15 cellular contexts compared by ENCODE assay signal in genomic region chr1:179178965-179179364, GRCh38. TPM values are rescaled to one million over a fixed set of nuclear protein-coding genes. Genes with fewer than 3 reads are reported as not detected.
DNase-seq lines count a peak whose midpoint lies in the region; ATAC-seq and TF ChIP-seq lines count a peak whose summit lies in the region.
"Had no signal": no experiment of that assay in that cellular context is flagged by ENCODE, and none has a peak within 500 bp of the region (broad histone marks: within the 10 kb centered on the region; RNA-seq: fewer than 3 reads in every experiment).

No MANE protein-coding gene starts in this region.

- H3K79me2 ChIP-seq in mammary epithelial cell (ENCODE audit: insufficient read depth, low read length): peaks cover 38% of the 10 kb centered on the region

- no peak overlapping the region for H3K9ac ChIP-seq in IMR-90 (ENCODE audit: low read depth, low read length)
- H3K9ac ChIP-seq in mammary epithelial cell (ENCODE audit: insufficient read depth, low read length): no peak overlapping the region

- no peaks in the 10 kb centered on the region for H3K9me1 ChIP-seq in IMR-90 (ENCODE audit: insufficient read depth, low read length)

- BruUV-seq in IMR-90 (replicated peaks; lab: Mats Ljungman, UMichigan) (no TSS peak), mammary epithelial cell (replicated peaks; lab: Mats Ljungman, UMichigan) (no TSS peak)

- POLR2A ChIA-PET in IMR-90 (lab: Charles Lee; ENCODE audit: unreplicated experiment): interaction anchor here (0.6 kb wide), 1 partner anchor 871 kb away, joined by 13 read pairs; no protein-coding TSS in a partner anchor

- peak overlapping the region; percentile 30; the same call in 1 of the 2 replicates for H3K4ac ChIP-seq in IMR-90 (ENCODE audit: low read depth, low read length)

- dilution Hi-C loops in IMR-90 (cut with HindIII; ENCODE audit: low sequenced_read_pairs, unreplicated experiment): no loop called here
- dilution Hi-C loops in mammary epithelial cell (cut with HindIII; ENCODE audit: low sequenced_read_pairs): loop anchor here (5.0 kb wide), 1 partner anchor 47 kb away; no protein-coding TSS in a partner anchor

- peak overlapping the region; percentile 88 for H2BK5ac ChIP-seq in IMR-90 (ENCODE audit: low read depth, low read length, poor library complexity, severe bottlenecking)

- no peak overlapping the region for H4K91ac ChIP-seq in IMR-90 (ENCODE audit: insufficient read depth, low read depth, low read length)

- DNase-seq in AG08396 (ENCODE audit: low spot score) (peak; percentile 6), IMR-90 (peak; percentile 72), mammary epithelial cell (peak; percentile 68), iris pigment epithelial cell (ENCODE audit: low read depth) (peak; percentile 77), COR-L47 (lab: John Stamatoyannopoulos, UW) (no peak)
- no peak for DNase-seq in stimulated activated naive CD4-positive, alpha-beta T cell treated with Interleukin-2 at 50 U/mL for 16 hours (lab: John Stamatoyannopoulos, UW)
- DNase-seq: activated CD4-positive, alpha-beta T cell treated with anti-CD3 and anti-CD28 coated beads, Interleukin-2, amount 10 ng/mL, durations not matched to agents 7 days and 5 days; adrenal gland; DMS153; gastrocnemius medialis; immature natural killer cell; MM.1S; NCI-H2029 had no signal

- H2BK120ac ChIP-seq in IMR-90 (ENCODE audit: low read depth, low read length): peak overlapping the region; percentile 69; the same call in 1 of the 2 replicates

- H3K56ac ChIP-seq in IMR-90 (ENCODE audit: extremely low read depth, insufficient read depth, low read length): no peak overlapping the region

- no peak overlapping the region for H2AK9ac ChIP-seq in IMR-90 (replicated peaks; ENCODE audit: low read depth, low read length, poor library complexity)

- H3K9me3 ChIP-seq in IMR-90 (ENCODE audit: control insufficient read depth, insufficient read depth, low read length) (no peaks in the 10 kb centered on the region), mammary epithelial cell (replicated peaks; ENCODE audit: insufficient read depth, low read length) (no peaks in the 10 kb centered on the region)
- H3K9me3 ChIP-seq: adrenal gland, gastrocnemius medialis had no signal

- no peak overlapping the region for H3K23ac ChIP-seq in IMR-90 (ENCODE audit: low read depth, low read length)

- peaks cover 16% of the 10 kb centered on the region for H3K4me1 ChIP-seq in IMR-90 (ENCODE audit: control insufficient read depth, insufficient read depth, low read length)
- H3K4me1 ChIP-seq in mammary epithelial cell (ENCODE audit: insufficient read depth, low read length): peaks cover 33% of the 10 kb centered on the region

- intact Hi-C loops in IMR-90 (cut with micrococcal nuclease): loop anchor here (5.0 kb wide), 1 partner anchor 37 kb away; no protein-coding TSS in a partner anchor
- intact Hi-C loops in mammary epithelial cell (cut with micrococcal nuclease): no loop called here

- H2AFZ ChIP-seq in IMR-90 (replicated peaks; ENCODE audit: low read length, poor library complexity): no peak overlapping the region
- H2AFZ ChIP-seq in mammary epithelial cell (ENCODE audit: low read depth, low read length): no peak overlapping the region

- no peak for TF ChIP-seq CTCF in IMR-90 (conservative IDR thresholded peaks at IDR 0.05; ENCODE audit: low read depth, low read length)
- no peak for TF ChIP-seq CTCF in mammary epithelial cell (conservative IDR thresholded peaks at IDR 0.05 in 1 of 2, IDR thresholded peaks at IDR 0.05 in 1 of 2; ENCODE audit: extremely low read depth in 1 of 2, insufficient read depth in 1 of 2, low read depth in 1 of 2, low read length in 2 of 2)

- H4K20me1 ChIP-seq in IMR-90 (ENCODE audit: insufficient read depth, low read length) (no peaks in the 10 kb centered on the region), mammary epithelial cell (ENCODE audit: insufficient read depth, low read length) (no peaks in the 10 kb centered on the region)

- peak overlapping the region; percentile 58; the same call in 1 of the 2 replicates for H2BK20ac ChIP-seq in IMR-90 (ENCODE audit: low read depth, low read length)

- no peak for TF ChIP-seq RAD21 in IMR-90 (IDR thresholded peaks at IDR 0.05; ENCODE audit: low read length)

- no peak overlapping the region; the same call in 1 of the 2 replicates for H3K27ac ChIP-seq in IMR-90 (ENCODE audit: insufficient read depth, low read length)
- H3K27ac ChIP-seq in mammary epithelial cell (ENCODE audit: insufficient read depth, low read depth, low read length): peak overlapping the region; percentile 56
- H3K27ac ChIP-seq: adrenal gland, gastrocnemius medialis had no signal

- H2AK5ac ChIP-seq in IMR-90 (ENCODE audit: low read depth, low read length): no peak overlapping the region

- peak; percentile 52 for ATAC-seq in IMR-90 (ENCODE audit: low read depth)
- no peak for ATAC-seq in GM18870 (IDR thresholded peaks at IDR 0.05; ENCODE audit: unreplicated experiment)
- no peak for ATAC-seq in HG02763 (IDR thresholded peaks at IDR 0.05; ENCODE audit: unreplicated experiment)
- ATAC-seq: gastrocnemius medialis had no signal

- no CpG with 5 or more reads among the region's 1 CpG for WGBS in IMR-90 (ENCODE audit: extremely low coverage in 2 of 2, insufficient read length in 1 of 2), 2 experiments
- WGBS in mammary epithelial cell (ENCODE audit: low coverage, missing lambda C conversion rate): 65% methylated on average over 1 of the region's 1 CpG

- H3K36me3 ChIP-seq in IMR-90 (ENCODE audit: control insufficient read depth, insufficient read depth, low read length) (no peaks in the 10 kb centered on the region), mammary epithelial cell (ENCODE audit: insufficient read depth, low read length) (no peaks in the 10 kb centered on the region)
- H3K36me3 ChIP-seq: adrenal gland, gastrocnemius medialis had no signal

- H3K27me3 ChIP-seq in IMR-90 (ENCODE audit: control insufficient read depth, insufficient read depth, low read length) (no peaks in the 10 kb centered on the region), mammary epithelial cell (ENCODE audit: insufficient read depth, low read length) (no peaks in the 10 kb centered on the region)
- H3K27me3 ChIP-seq: adrenal gland, gastrocnemius medialis had no signal

- peak overlapping the region; percentile 61; the same call in 1 of the 2 replicates for H3K18ac ChIP-seq in IMR-90 (ENCODE audit: low read depth, low read length)

- peaks cover 12 to 55% of the 10 kb centered on the region in 2 experiments for H3K79me1 ChIP-seq in IMR-90 (ENCODE audit: low read depth in 1 of 2, low read length in 2 of 2)

- CTCF ChIA-PET in IMR-90 (lab: Yijun Ruan, JAX) (no interaction called here), mammary epithelial cell (lab: Charles Lee; ENCODE audit: low non-redundant PET) (no interaction called here)

- no peak overlapping the region for H2BK15ac ChIP-seq in IMR-90 (ENCODE audit: low read depth, low read length)

- in situ Hi-C loops in IMR-90 (cut with MboI; ENCODE audit: low sequenced_read_pairs): no loop called here
- in situ Hi-C loops in mammary epithelial cell (cut with MboI; ENCODE audit: low sequenced_read_pairs in 2 of 2): no loop called here

- TF ChIP-seq POLR2A in IMR-90 (IDR thresholded peaks at IDR 0.05; ENCODE audit: low read depth, low read length): no peak

- no peak overlapping the region for H3K14ac ChIP-seq in IMR-90 (replicated peaks; ENCODE audit: low read depth, low read length)

- H3K4me2 ChIP-seq in IMR-90 (ENCODE audit: low read depth, low read length): peak overlapping the region; percentile 19; the same call in 1 of the 2 replicates
- H3K4me2 ChIP-seq in mammary epithelial cell (ENCODE audit: insufficient read depth, low read depth, low read length): peak overlapping the region; percentile 45

- H4K8ac ChIP-seq in IMR-90 (ENCODE audit: low read depth in 2 of 2, low read length in 2 of 2): no peak overlapping the region

- H3K4me3 ChIP-seq in IMR-90 (ENCODE audit: insufficient read depth, low read depth, low read length): no peak overlapping the region
- H3K4me3 ChIP-seq in mammary epithelial cell (replicated peaks in 1 of 3; ENCODE audit: insufficient read depth in 1 of 3, low read depth in 2 of 3, low read length in 3 of 3): no peak overlapping the region
- H3K4me3 ChIP-seq: adrenal gland, gastrocnemius medialis had no signal

- no peak overlapping the region; the same call in 1 of the 2 replicates for H4K5ac ChIP-seq in IMR-90 (ENCODE audit: low read depth, low read length)

TF ChIP-seq in IMR-90, 13 proteins besides CTCF, POLR2A, EP300 and RAD21:
- TF ChIP-seq FOS (IDR thresholded peaks at IDR 0.05; ENCODE audit: low read depth, low read length) (peak; percentile 19; the same call in 1 of the 2 replicates), CEBPB (IDR thresholded peaks at IDR 0.05; ENCODE audit: low read depth, low read length) (no peak)

RNA-seq across cellular contexts. Expression of gene ABL2, which starts 50.5 kb away (rescaled TPM):
- 88.3 and 110 TPM in 2 replicates for total RNA-seq in IMR-90 (2012; rRNA removed)
- 9.0 and 9.7 TPM in 2 replicates for polyA plus RNA-seq in IMR-90 (2012; rRNA removed)
- polyA plus RNA-seq in IMR-90 (2012; cell fraction: cytosol; rRNA removed): 2.6 and 2.9 TPM in 2 replicates
- 17.3 and 33.4 TPM in 2 replicates for polyA plus RNA-seq in IMR-90 (2012; cell fraction: nucleus; rRNA removed; ENCODE audit: low replicate concordance)
- total RNA-seq in mammary epithelial cell: 100 to 1,000 TPM in 1 of 2 donors, 10 to 100 TPM in 1; 78.2 to 161 TPM
- polyA plus RNA-seq in mammary epithelial cell: 22.4 TPM
- 75.0 TPM for polyA minus RNA-seq in mammary epithelial cell

Comparison
In these comparisons a context has a peak if more than half of its experiments do, and no peak if none do; other contexts are left out.
1. DNase-seq: peak in AG08396 (single experiment), IMR-90 (single experiment), mammary epithelial cell (single experiment) and iris pigment epithelial cell (single experiment); none in COR-L47 (single experiment) and stimulated activated naive CD4-positive, alpha-beta T cell treated with Interleukin-2 at 50 U/mL for 16 hours (single experiment).